20 cellular contexts compared by ENCODE assay signal in the genomic region with DNA sequence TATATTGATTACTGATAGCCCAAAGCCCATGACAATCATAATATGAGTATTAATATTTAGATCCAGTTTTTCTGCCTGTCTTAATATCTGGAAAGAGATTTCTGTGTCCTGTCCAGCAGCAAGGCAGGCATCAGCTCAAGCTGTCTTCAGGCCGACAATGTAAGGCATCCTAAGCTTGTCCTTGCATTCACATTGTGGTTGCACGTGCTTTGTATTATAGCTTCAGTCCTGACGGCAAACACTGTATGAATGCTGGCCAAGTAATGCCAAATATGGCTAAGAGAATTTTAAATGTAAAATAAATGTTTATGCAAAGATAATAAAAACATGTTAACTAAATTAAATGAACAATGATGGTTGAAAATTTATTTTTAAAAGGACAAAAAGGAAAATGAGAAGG.
"Had no signal": no experiment of that assay in that cellular context is flagged by ENCODE, and none has a peak within 500 bp of the region (broad histone marks: within the 10 kb centered on the region; RNA-seq: fewer than 3 reads in every experiment).

No MANE protein-coding gene starts in this region.

- DNase-seq: Karpas-422, KG1, MG63, NCI-H1092, NCI-H1436, NCI-H187, NCI-H2029, NCI-H2081 treated with DMSO at 0.1 percent for 48 hours, NCI-H2171, NCI-H226, NCI-H446, NCI-H510A, NCI-H524 treated with DMSO at 0.1 percent for 48 hours, NCI-H69, NCI-H774, Right ventricle myocardium superior, RPMI8226, SIG-M5 had no signal

- H3K27ac ChIP-seq: SJSA1, SK-N-MC had no signal

- H3K27me3 ChIP-seq: MG63, SJSA1 had no signal

- H3K9me3 ChIP-seq: MG63, SJSA1 had no signal

- H3K4me3 ChIP-seq: MG63, SJSA1, SK-N-MC had no signal

- H3K36me3 ChIP-seq: MG63, SJSA1 had no signal
